In genomic region chr10:26555719-26556368, GRCh38 we compare ENCODE assay signal across 10 cellular contexts.
DNase-seq lines count a peak whose midpoint lies in the region; ATAC-seq and FAIRE-seq lines count a peak whose summit lies in the region.
"Had no signal": no experiment of that assay in that cellular context is flagged by ENCODE, and none has a peak within 500 bp of the region (broad histone marks: within the 10 kb centered on the region; RNA-seq: fewer than 3 reads in every experiment).

No MANE protein-coding gene starts in this region.

- peaks cover 6 to 16% (median 7%) of the 10 kb centered on the region in 3 donors for H3K4me1 Mint-ChIP-seq in CD8-positive, alpha-beta memory T cell

- H3K9me3 Mint-ChIP-seq in CD8-positive, alpha-beta memory T cell: peaks cover 0 to under 1% (median under 1%) of the 10 kb centered on the region in 5 donors

- FAIRE-seq in RCC 7860 (lab: Jason Lieb, UNC): peak; percentile 60

- peaks cover 35% of the 10 kb centered on the region for H3K36me3 ChIP-seq in CD8-positive, alpha-beta memory T cell (ENCODE audit: insufficient read depth, low read length)

- no peak overlapping the region for H3K27ac ChIP-seq in CD8-positive, alpha-beta memory T cell (ENCODE audit: low read depth, low read length)
- H3K27ac ChIP-seq: VCaP had no signal

- H3K4me3 Mint-ChIP-seq in CD8-positive, alpha-beta memory T cell: no peak overlapping the region

- no peaks in the 10 kb centered on the region for H3K4me1 ChIP-seq in CD8-positive, alpha-beta memory T cell (ENCODE audit: insufficient read depth, low read length)

- CTCF ChIA-PET in CD8-positive, alpha-beta memory T cell (lab: Charles Lee): interaction anchor here (0.8 to 3.5 kb wide), 7 partner anchors 19 to 228 kb away, joined by 3 to 18 read pairs (median 3); no protein-coding TSS in a partner anchor

- H3K36me3 Mint-ChIP-seq in CD8-positive, alpha-beta memory T cell: peaks cover 18 to 87% (median 31%) of the 10 kb centered on the region in 3 donors

- H3K27ac Mint-ChIP-seq in CD8-positive, alpha-beta memory T cell: peak overlapping the region in 7 of 8 donors; percentile 4 to 87 (median 73)

- DNase-seq in CD8-positive, alpha-beta memory T cell: no peak
- DNase-seq in RCC 7860 (ENCODE audit: low spot score) (peak; percentile 44), globus pallidus (ENCODE audit: low spot score) (peak; percentile 50), sciatic nerve (ENCODE audit: low spot score) (no peak), cortex of kidney (lab: John Stamatoyannopoulos, UW) (no peak), SHP77 treated with DMSO at 0.1 percent for 48 hours (lab: John Stamatoyannopoulos, UW) (no peak), SK-N-DZ (ENCODE audit: low spot score) (no peak)
- DNase-seq in activated effector memory CD4-positive, alpha-beta T cell treated with Interleukin-2 at 50 U/mL for 16 hours: no peak
- DNase-seq: glutamatergic neuron had no signal

- no peaks in the 10 kb centered on the region for H3K27me3 ChIP-seq in CD8-positive, alpha-beta memory T cell (ENCODE audit: insufficient read depth, low read length, poor library complexity, severe bottlenecking)

- H3K4me3 ChIP-seq in CD8-positive, alpha-beta memory T cell (ENCODE audit: low read length): no peak overlapping the region

- no peaks in the 10 kb centered on the region for H3K27me3 Mint-ChIP-seq in CD8-positive, alpha-beta memory T cell

- POLR2A ChIA-PET in CD8-positive, alpha-beta memory T cell (lab: Charles Lee): no interaction called here

- ATAC-seq in sciatic nerve: peak; percentile 89

- intact Hi-C loops in sciatic nerve (cut with DNase I): no loop called here

- no peaks in the 10 kb centered on the region for H3K9me3 ChIP-seq in CD8-positive, alpha-beta memory T cell (ENCODE audit: low read length)

Comparison
In these comparisons a context has a peak if more than half of its experiments do, and no peak if none do; other contexts are left out.
1. DNase-seq: peak in RCC 7860 (single experiment) and globus pallidus (single experiment); none in CD8-positive, alpha-beta memory T cell (0 of 5), sciatic nerve (single experiment), cortex of kidney (single experiment), SHP77 treated with DMSO at 0.1 percent for 48 hours (single experiment), SK-N-DZ (single experiment) and activated effector memory CD4-positive, alpha-beta T cell treated with Interleukin-2 at 50 U/mL for 16 hours (single experiment).